8 cellular contexts compared by ENCODE assay signal in the genomic region with DNA sequence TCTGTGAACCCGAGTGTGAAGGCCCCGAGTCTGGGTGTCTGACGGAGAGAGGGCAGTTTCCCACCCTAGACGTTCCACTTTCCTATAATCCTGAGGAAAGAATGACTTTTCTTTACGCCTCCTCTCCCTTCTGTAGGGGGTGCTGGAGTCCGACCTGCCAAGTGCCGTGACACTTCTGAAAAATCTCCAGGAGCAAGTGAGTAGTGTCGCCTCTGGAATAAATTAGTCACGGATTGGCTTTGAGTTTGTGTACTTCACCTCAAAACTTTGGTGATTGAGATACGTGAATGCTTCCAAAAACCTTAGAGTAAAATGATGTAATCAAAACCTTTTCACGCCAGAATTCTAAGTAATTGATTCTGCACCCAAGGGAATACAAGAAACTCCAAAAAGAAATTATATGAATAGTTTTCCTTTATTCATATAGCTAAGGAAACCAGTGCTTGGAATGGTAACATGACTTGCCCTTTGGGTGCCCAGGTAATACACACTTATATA. TPM values are rescaled to one million over a fixed set of nuclear protein-coding genes. Genes with fewer than 3 reads are reported as not detected.
DNase-seq lines count a peak whose midpoint lies in the region; ATAC-seq and TF ChIP-seq lines count a peak whose summit lies in the region.

No MANE protein-coding gene starts in this region.

- no peak for ATAC-seq in HG03520 (IDR thresholded peaks at IDR 0.05; ENCODE audit: unreplicated experiment)

- H3K4me3 ChIP-seq in AG10803 (ENCODE audit: low read length) (peak overlapping the region; percentile 81), HAP-1 (peak overlapping the region; percentile 80), adipocyte (ENCODE audit: low read length) (peak overlapping the region; percentile 98), lower leg skin (ENCODE audit: low read depth, poor library complexity, severe bottlenecking) (peak overlapping the region; percentile 91)

- in situ Hi-C loops in HAP-1 (cut with MboI; ENCODE audit: low sequenced_read_pairs) = no loop called here

- H3K9ac ChIP-seq in adipocyte (ENCODE audit: low read length) = peak overlapping the region; percentile 96

- DNase-seq in AG10803 (ENCODE audit: low read depth) = no peak
- no peak for DNase-seq in HAP-1 (ENCODE audit: low spot score in 2 of 2)
- DNase-seq in adipocyte (ENCODE audit: low read depth) = no peak
- DNase-seq in lower leg skin (ENCODE audit: low spot score in 2 of 2) = no peak
- DNase-seq in Kasumi-1 (lab: John Stamatoyannopoulos, UW) = no peak
- DNase-seq in AG20443 (ENCODE audit: low spot score) = no peak
- DNase-seq in NCI-H774 (lab: John Stamatoyannopoulos, UW) = no peak

- 0 out of 2 replicates have a peak, but pooled peaks cover 5% of the 10 kb centered on the region for H3K9me3 ChIP-seq in HAP-1
- no peaks in the 10 kb centered on the region for H3K9me3 ChIP-seq in adipocyte (ENCODE audit: control insufficient read depth, low read length)

- 2 to 4% methylated on average over 11 of the region's 11 CpGs for WGBS in lower leg skin, 2 donors

- TF ChIP-seq POLR2A in lower leg skin (IDR thresholded peaks at IDR 0.05) = no peak

- H3K27me3 ChIP-seq in HAP-1 (ENCODE audit: low read depth) (no peaks in the 10 kb centered on the region), adipocyte (replicated peaks; ENCODE audit: control insufficient read depth, insufficient read depth, low read length) (no peaks in the 10 kb centered on the region)

- H3K4me1 ChIP-seq in HAP-1 = peaks cover 4% of the 10 kb centered on the region; the same call in 1 of the 2 replicates
- peaks cover 10% of the 10 kb centered on the region for H3K4me1 ChIP-seq in adipocyte (ENCODE audit: control insufficient read depth, insufficient read depth, low read length)

- intact Hi-C loops in lower leg skin (cut with DNase I; ENCODE audit: low total_unique reads) = loop anchor here (10.0 kb wide), 1 partner anchor 145 kb away; a partner anchor contains a TSS

- H3K36me3 ChIP-seq in HAP-1 (replicated peaks) = peaks cover 35% of the 10 kb centered on the region
- H3K36me3 ChIP-seq in adipocyte (ENCODE audit: control insufficient read depth, insufficient read depth, low read length, severe bottlenecking) = peaks cover 40% of the 10 kb centered on the region

- TF ChIP-seq CTCF in AG10803 (conservative IDR thresholded peaks at IDR 0.05; ENCODE audit: low read length) = no peak
- no peak for TF ChIP-seq CTCF in lower leg skin (IDR thresholded peaks at IDR 0.05)

RNA-seq across cellular contexts. Expression of a gene that starts 0.5 kb away (rescaled TPM):
- 10 to 100 TPM; 34.0 to 41.7 (median 37.3) TPM for total RNA-seq in lower leg skin

RNA-seq across cellular contexts. Expression of a gene that starts 34.5 kb away (rescaled TPM):
- total RNA-seq in lower leg skin = under 1 TPM in 3 of 4 donors, not detected in 1; 0.06 to 0.13 (median 0.08) TPM
